In the genomic region with DNA sequence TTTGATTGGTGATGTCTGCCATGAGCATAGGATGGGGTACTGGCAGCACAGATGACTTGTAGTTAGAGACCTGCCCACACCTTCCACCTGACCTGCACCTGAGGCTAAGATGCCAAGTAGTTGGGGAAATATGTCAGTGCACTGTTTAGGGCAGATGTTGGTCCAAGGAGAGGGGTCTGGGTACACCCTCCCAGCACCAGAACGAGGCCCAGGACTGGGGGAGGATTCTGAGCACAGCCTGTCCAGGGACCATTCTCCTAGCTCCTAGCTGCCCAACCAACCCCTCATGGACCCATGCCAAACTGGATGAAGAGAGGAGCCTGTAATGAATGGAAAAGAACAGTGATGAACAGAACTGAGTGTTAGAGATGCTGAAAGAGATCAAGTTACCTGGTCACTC, we compare ENCODE assay signal across 19 cellular contexts. TPM values are rescaled to one million over a fixed set of nuclear protein-coding genes. Genes with fewer than 3 reads are reported as not detected.
DNase-seq lines count a peak whose midpoint lies in the region; ATAC-seq, FAIRE-seq and TF ChIP-seq lines count a peak whose summit lies in the region.
"Had no signal": no experiment of that assay in that cellular context is flagged by ENCODE, and none has a peak within 500 bp of the region (broad histone marks: within the 10 kb centered on the region; RNA-seq: fewer than 3 reads in every experiment).

No MANE protein-coding gene starts in this region.

- H3K27me3 Mint-ChIP-seq in activated CD8-positive, alpha-beta T cell treated with anti-CD3 and anti-CD28 coated beads, Interleukin-2, amount 10 ng/mL, durations not matched to agents 7 days and 5 days (ENCODE audit: low read depth) = peaks cover 3% of the 10 kb centered on the region
- H3K27me3 Mint-ChIP-seq in activated CD8-positive, alpha-beta T cell treated with anti-CD3 and anti-CD28 coated beads for 36 hours = no peaks in the 10 kb centered on the region
- peaks cover 4% of the 10 kb centered on the region for H3K27me3 Mint-ChIP-seq in type B pancreatic cell

- TF ChIP-seq EP300 in esophagus muscularis mucosa (IDR thresholded peaks at IDR 0.05) = no peak

- peaks cover 0 to 6% (median 0%) of the 10 kb centered on the region in 4 donors for H3K4me1 ChIP-seq in esophagus muscularis mucosa

- no peak for TF ChIP-seq POLR2A in esophagus muscularis mucosa (IDR thresholded peaks at IDR 0.05; ENCODE audit: low read depth)

- no peaks in the 10 kb centered on the region for H3K9me3 ChIP-seq in esophagus muscularis mucosa

- peak; percentile 5 for DNase-seq in activated CD8-positive, alpha-beta T cell treated with anti-CD3 and anti-CD28 coated beads, Interleukin-2, amount 10 ng/mL, durations not matched to agents 7 days and 5 days
- DNase-seq in activated CD8-positive, alpha-beta T cell treated with anti-CD3 and anti-CD28 coated beads for 36 hours = no peak
- DNase-seq in bronchial epithelial cell (ENCODE audit: low read depth) = no peak
- peak; percentile 79 for DNase-seq in esophagus muscularis mucosa (ENCODE audit: extremely low spot score)
- DNase-seq in type B pancreatic cell (ENCODE audit: extremely low spot score, unreplicated experiment) = peak; percentile 27
- no peak for DNase-seq in posterior cingulate gyrus
- no peak for DNase-seq in stimulated activated CD4-positive, alpha-beta T cell treated with anti-CD3 and anti-CD28 coated beads, Interleukin-2, amount 100 ng/mL, for 24 hours
- DNase-seq: CD8-positive, alpha-beta T cell; COR-L47; DND-41; GDM1; IMR-90 had no signal

- H3K4me3 ChIP-seq in bronchial epithelial cell (ENCODE audit: low read depth, low read length) (no peak overlapping the region), esophagus muscularis mucosa (no peak overlapping the region)

- H3K9me3 Mint-ChIP-seq in activated CD8-positive, alpha-beta T cell treated with anti-CD3 and anti-CD28 coated beads, Interleukin-2, amount 10 ng/mL, durations not matched to agents 7 days and 5 days (ENCODE audit: insufficient read depth) = no peaks in the 10 kb centered on the region
- no peaks in the 10 kb centered on the region for H3K9me3 Mint-ChIP-seq in activated CD8-positive, alpha-beta T cell treated with anti-CD3 and anti-CD28 coated beads for 36 hours
- H3K9me3 Mint-ChIP-seq in type B pancreatic cell = no peaks in the 10 kb centered on the region
- H3K9me3 Mint-ChIP-seq: CD14-positive monocyte; CD8-positive, alpha-beta T cell had no signal

- H3K36me3 ChIP-seq in bronchial epithelial cell (ENCODE audit: control insufficient read depth, insufficient read depth, low read length) (no peaks in the 10 kb centered on the region), esophagus muscularis mucosa (no peaks in the 10 kb centered on the region)

- H3K4me3 Mint-ChIP-seq in activated CD8-positive, alpha-beta T cell treated with anti-CD3 and anti-CD28 coated beads, Interleukin-2, amount 10 ng/mL, durations not matched to agents 7 days and 5 days = no peak overlapping the region
- H3K4me3 Mint-ChIP-seq in activated CD8-positive, alpha-beta T cell treated with anti-CD3 and anti-CD28 coated beads for 36 hours = no peak overlapping the region
- no peak overlapping the region for H3K4me3 Mint-ChIP-seq in type B pancreatic cell
- H3K4me3 Mint-ChIP-seq: CD14-positive monocyte; CD8-positive, alpha-beta T cell had no signal

- POLR2A ChIA-PET in activated CD8-positive, alpha-beta T cell treated with anti-CD3 and anti-CD28 coated beads, Interleukin-2, amount 10 ng/mL, durations not matched to agents 7 days and 5 days (lab: Charles Lee) = no interaction called here
- POLR2A ChIA-PET in activated CD8-positive, alpha-beta T cell treated with anti-CD3 and anti-CD28 coated beads for 36 hours (lab: Charles Lee) = no interaction called here

- intact Hi-C loops in activated CD8-positive, alpha-beta T cell treated with anti-CD3 and anti-CD28 coated beads for 36 hours (cut with micrococcal nuclease) = no loop called here
- intact Hi-C loops in esophagus muscularis mucosa (cut with DNase I) = no loop called here
- intact Hi-C loops in posterior cingulate gyrus (cut with DNase I) = no loop called here

- no peak for ATAC-seq in activated CD8-positive, alpha-beta T cell treated with anti-CD3 and anti-CD28 coated beads, Interleukin-2, amount 10 ng/mL, durations not matched to agents 7 days and 5 days
- no peak for ATAC-seq in activated CD8-positive, alpha-beta T cell treated with anti-CD3 and anti-CD28 coated beads for 36 hours
- ATAC-seq in HG03159 (IDR thresholded peaks at IDR 0.05; ENCODE audit: unreplicated experiment) = no peak
- ATAC-seq: CD8-positive, alpha-beta T cell; HCT116 had no signal

- H3K36me3 Mint-ChIP-seq in activated CD8-positive, alpha-beta T cell treated with anti-CD3 and anti-CD28 coated beads, Interleukin-2, amount 10 ng/mL, durations not matched to agents 7 days and 5 days (ENCODE audit: low read depth) = no peaks in the 10 kb centered on the region
- no peaks in the 10 kb centered on the region for H3K36me3 Mint-ChIP-seq in activated CD8-positive, alpha-beta T cell treated with anti-CD3 and anti-CD28 coated beads for 36 hours (ENCODE audit: low read depth)
- no peaks in the 10 kb centered on the region for H3K36me3 Mint-ChIP-seq in type B pancreatic cell
- H3K36me3 Mint-ChIP-seq: CD14-positive monocyte; CD8-positive, alpha-beta T cell had no signal

- peaks cover 7% of the 10 kb centered on the region for H3K4me1 Mint-ChIP-seq in activated CD8-positive, alpha-beta T cell treated with anti-CD3 and anti-CD28 coated beads, Interleukin-2, amount 10 ng/mL, durations not matched to agents 7 days and 5 days (ENCODE audit: low read depth)
- no peaks in the 10 kb centered on the region for H3K4me1 Mint-ChIP-seq in activated CD8-positive, alpha-beta T cell treated with anti-CD3 and anti-CD28 coated beads for 36 hours (ENCODE audit: low read depth)
- peaks cover 6% of the 10 kb centered on the region for H3K4me1 Mint-ChIP-seq in type B pancreatic cell (ENCODE audit: unreplicated experiment)

- no peak overlapping the region for H3K27ac ChIP-seq in esophagus muscularis mucosa (replicated peaks in 1 of 4)
- H3K27ac ChIP-seq: 22Rv1 had no signal

- 75% methylated on average over 1 of the region's 1 CpG for WGBS in esophagus muscularis mucosa

- no peak overlapping the region for H3K27ac Mint-ChIP-seq in activated CD8-positive, alpha-beta T cell treated with anti-CD3 and anti-CD28 coated beads, Interleukin-2, amount 10 ng/mL, durations not matched to agents 7 days and 5 days
- H3K27ac Mint-ChIP-seq in activated CD8-positive, alpha-beta T cell treated with anti-CD3 and anti-CD28 coated beads for 36 hours = no peak overlapping the region
- H3K27ac Mint-ChIP-seq in type B pancreatic cell = no peak overlapping the region
- H3K27ac Mint-ChIP-seq: CD14-positive monocyte had no signal

- H3K27me3 ChIP-seq in bronchial epithelial cell (ENCODE audit: control insufficient read depth, insufficient read depth, low read length) = peaks cover 4% of the 10 kb centered on the region
- no peaks in the 10 kb centered on the region for H3K27me3 ChIP-seq in esophagus muscularis mucosa

- FAIRE-seq in bronchial epithelial cell (lab: Jason Lieb, UNC) = peak; percentile 18
- FAIRE-seq: GM12892 had no signal

- TF ChIP-seq CTCF in activated CD8-positive, alpha-beta T cell treated with anti-CD3 and anti-CD28 coated beads for 36 hours (IDR thresholded peaks at IDR 0.05) = no peak
- TF ChIP-seq CTCF in bronchial epithelial cell (IDR thresholded peaks at IDR 0.05; ENCODE audit: insufficient read depth, low read length, severe bottlenecking) (no peak), esophagus muscularis mucosa (IDR thresholded peaks at IDR 0.05) (no peak), type B pancreatic cell (conservative IDR thresholded peaks at IDR 0.05) (no peak)

- CTCF ChIA-PET in activated CD8-positive, alpha-beta T cell treated with anti-CD3 and anti-CD28 coated beads, Interleukin-2, amount 10 ng/mL, durations not matched to agents 7 days and 5 days (lab: Charles Lee) = no interaction called here
- CTCF ChIA-PET in activated CD8-positive, alpha-beta T cell treated with anti-CD3 and anti-CD28 coated beads for 36 hours (lab: Charles Lee) = no interaction called here

RNA-seq across cellular contexts. Expression of a gene that starts 28.0 kb away (rescaled TPM):
- not detected for total RNA-seq in activated CD8-positive, alpha-beta T cell treated with anti-CD3 and anti-CD28 coated beads, Interleukin-2, amount 10 ng/mL, durations not matched to agents 7 days and 5 days
- not detected for total RNA-seq in activated CD8-positive, alpha-beta T cell treated with anti-CD3 and anti-CD28 coated beads for 36 hours
- total RNA-seq in bronchial epithelial cell = under 0.01 and 0.13 TPM in 2 replicates
- total RNA-seq in esophagus muscularis mucosa = not detected
- 0.80 and 1.1 TPM in 2 replicates for total RNA-seq in type B pancreatic cell (ENCODE audit: low replicate concordance)
- total RNA-seq: A673; CD8-positive, alpha-beta T cell; H4 had no signal

RNA-seq across cellular contexts. Expression of a gene that starts 60.0 kb away (rescaled TPM):
- total RNA-seq in activated CD8-positive, alpha-beta T cell treated with anti-CD3 and anti-CD28 coated beads, Interleukin-2, amount 10 ng/mL, durations not matched to agents 7 days and 5 days = 10 to 100 TPM; 29.4 to 30.7 TPM
- total RNA-seq in activated CD8-positive, alpha-beta T cell treated with anti-CD3 and anti-CD28 coated beads for 36 hours = 10 to 100 TPM; 40.5 to 41.1 TPM
- 30.6 and 43.2 TPM in 2 replicates for total RNA-seq in bronchial epithelial cell
- total RNA-seq in esophagus muscularis mucosa = 10 to 100 TPM; 26.8 to 50.0 (median 33.1) TPM
- 38.9 and 48.4 TPM in 2 replicates for total RNA-seq in type B pancreatic cell (ENCODE audit: low replicate concordance)

Comparison
In these comparisons a context has a peak if more than half of its experiments do, and no peak if none do; other contexts are left out.
1. DNase-seq: peak in activated CD8-positive, alpha-beta T cell treated with anti-CD3 and anti-CD28 coated beads, Interleukin-2, amount 10 ng/mL, durations not matched to agents 7 days and 5 days (single experiment), esophagus muscularis mucosa (single experiment) and type B pancreatic cell (single experiment); none in activated CD8-positive, alpha-beta T cell treated with anti-CD3 and anti-CD28 coated beads for 36 hours (single experiment), bronchial epithelial cell (single experiment), posterior cingulate gyrus (0 of 10) and stimulated activated CD4-positive, alpha-beta T cell treated with anti-CD3 and anti-CD28 coated beads, Interleukin-2, amount 100 ng/mL, for 24 hours (0 of 2).